8 cellular contexts compared by ENCODE assay signal in genomic region chr1:35557611-35558373, GRCh38. TPM values are rescaled to one million over a fixed set of nuclear protein-coding genes. Genes with fewer than 3 reads are reported as not detected.
DNase-seq lines count a peak whose midpoint lies in the region; ATAC-seq and TF ChIP-seq lines count a peak whose summit lies in the region.

TSS of gene NCDN (plus strand) at chr1:35557799. CDS start at chr1:35558191, 392 bp downstream.

- POLR2A ChIA-PET in activated naive CD8-positive, alpha-beta T cell treated with anti-CD3 and anti-CD28 coated beads, Interleukin-2, amount 10 ng/mL, durations not matched to agents 7 days and 5 days (lab: Charles Lee), result interaction anchor here (0.8 to 2.3 kb wide), 12 partner anchors 8 to 374 kb away, joined by 3 to 21 read pairs (median 5); partner anchors contain the start of gene CLSPN

- H3K27ac ChIP-seq in SU-DHL-6 (ENCODE audit: low read depth, low read length), result peak within 1 kb of the TSS; percentile 72
- H3K27ac ChIP-seq in ovary, result peak within 1 kb of the TSS; percentile 93 to 95
- H3K27ac ChIP-seq in tibial artery, result peak within 1 kb of the TSS; percentile 96 to 98

- TF ChIP-seq POLR2A in ovary (IDR thresholded peaks at IDR 0.05), result peak; percentile 13

- DNase-seq in GM10266 (ENCODE audit: extremely low spot score) (peak; percentile 97), NCI-H128 (lab: John Stamatoyannopoulos, UW; ENCODE audit: unreplicated experiment) (peak; percentile 95), head of caudate nucleus (peak; percentile 92 to 99 (median 96)), ovary (peak; percentile 95 to 97 (median 96)), tibial artery (peak; percentile 97 to 98)
- DNase-seq in activated naive CD8-positive, alpha-beta T cell treated with anti-CD3 and anti-CD28 coated beads, Interleukin-2, amount 10 ng/mL, durations not matched to agents 7 days and 5 days, result peak; percentile 94

- peak within 1 kb of the TSS; percentile 96 for H3K27ac Mint-ChIP-seq in activated naive CD8-positive, alpha-beta T cell treated with anti-CD3 and anti-CD28 coated beads, Interleukin-2, amount 10 ng/mL, durations not matched to agents 7 days and 5 days

- TF ChIP-seq CTCF in GM10266 (IDR thresholded peaks at IDR 0.05; ENCODE audit: control insufficient read depth, insufficient read depth, low read depth, missing control alignments), result no peak
- no peak for TF ChIP-seq CTCF in SU-DHL-6 (IDR thresholded peaks at IDR 0.05; ENCODE audit: insufficient read depth, low read length, poor library complexity, severe bottlenecking)
- TF ChIP-seq CTCF in ovary (IDR thresholded peaks at IDR 0.05), result peak in 1 of 3 donors; percentile 12
- TF ChIP-seq CTCF in tibial artery (IDR thresholded peaks at IDR 0.05), result no peak

- no peaks in the 10 kb centered on the region for H3K9me2 ChIP-seq in SU-DHL-6 (replicated peaks; ENCODE audit: insufficient read depth, low read length)

- H3K36me3 ChIP-seq in SU-DHL-6 (ENCODE audit: low read length) (no peaks in the 10 kb centered on the region), ovary (no peaks in the 10 kb centered on the region), tibial artery (peaks cover 2 to 21% (median 11%) of the 10 kb centered on the region in 3 donors)

- peak; percentile 87 for ATAC-seq in HG02642 (IDR thresholded peaks at IDR 0.05; ENCODE audit: poor library complexity, unreplicated experiment)
- ATAC-seq in activated naive CD8-positive, alpha-beta T cell treated with anti-CD3 and anti-CD28 coated beads, Interleukin-2, amount 10 ng/mL, durations not matched to agents 7 days and 5 days (ENCODE audit: low read depth), result peak; percentile 95

- no peaks in the 10 kb centered on the region for H3K9me3 Mint-ChIP-seq in activated naive CD8-positive, alpha-beta T cell treated with anti-CD3 and anti-CD28 coated beads, Interleukin-2, amount 10 ng/mL, durations not matched to agents 7 days and 5 days

- H3K4me1 ChIP-seq in ovary (ENCODE audit: insufficient read depth) (peaks cover 6% of the 10 kb centered on the region), tibial artery (peaks cover 3 to 66% (median 44%) of the 10 kb centered on the region in 4 donors)

- no peaks in the 10 kb centered on the region for H3K27me3 ChIP-seq in SU-DHL-6 (ENCODE audit: low read length)
- no peaks in the 10 kb centered on the region for H3K27me3 ChIP-seq in ovary
- H3K27me3 ChIP-seq in tibial artery, result no peaks in the 10 kb centered on the region

- intact Hi-C loops in head of caudate nucleus (cut with DNase I), result loop anchor here (5.0 kb wide), 1 partner anchor 365 kb away; the partner anchor contains the start of gene SFPQ
- intact Hi-C loops in ovary (cut with DNase I), result no loop called here
- intact Hi-C loops in tibial artery (cut with DNase I; ENCODE audit: low total_unique reads), result loop anchor here (5.0 kb wide), 2 partner anchors 80 to 365 kb away; partner anchors contain the start of gene SFPQ

- H3K4me3 Mint-ChIP-seq in activated naive CD8-positive, alpha-beta T cell treated with anti-CD3 and anti-CD28 coated beads, Interleukin-2, amount 10 ng/mL, durations not matched to agents 7 days and 5 days, result peak within 1 kb of the TSS; percentile 92

- H3K36me3 Mint-ChIP-seq in activated naive CD8-positive, alpha-beta T cell treated with anti-CD3 and anti-CD28 coated beads, Interleukin-2, amount 10 ng/mL, durations not matched to agents 7 days and 5 days, result peaks cover 10% of the 10 kb centered on the region

- no peaks in the 10 kb centered on the region for H3K9me3 ChIP-seq in SU-DHL-6 (ENCODE audit: insufficient read depth, low read length)
- no peaks in the 10 kb centered on the region for H3K9me3 ChIP-seq in ovary
- no peaks in the 10 kb centered on the region for H3K9me3 ChIP-seq in tibial artery

- peaks cover 29% of the 10 kb centered on the region for H3K79me2 ChIP-seq in SU-DHL-6 (ENCODE audit: insufficient read depth, low read length)

- H3F3A ChIP-seq in SU-DHL-6 (ENCODE audit: insufficient read depth), result peaks cover 12% of the 10 kb centered on the region; the same call in 1 of the 2 replicates

- no peaks in the 10 kb centered on the region for H3K27me3 Mint-ChIP-seq in activated naive CD8-positive, alpha-beta T cell treated with anti-CD3 and anti-CD28 coated beads, Interleukin-2, amount 10 ng/mL, durations not matched to agents 7 days and 5 days

- peak within 1 kb of the TSS; percentile 79 for H3K9ac ChIP-seq in SU-DHL-6 (ENCODE audit: low read length)

- H3K4me1 Mint-ChIP-seq in activated naive CD8-positive, alpha-beta T cell treated with anti-CD3 and anti-CD28 coated beads, Interleukin-2, amount 10 ng/mL, durations not matched to agents 7 days and 5 days, result peaks cover 35% of the 10 kb centered on the region

- peak within 1 kb of the TSS; percentile 66 for H3K4me2 ChIP-seq in SU-DHL-6 (ENCODE audit: low read depth, low read length, poor library complexity, severe bottlenecking)

- WGBS in ovary, 3 donors, result 0 to 1% (median 0%) methylated on average over 53 to 58 of the region's 58 CpGs

- H3K4me3 ChIP-seq in SU-DHL-6 (ENCODE audit: insufficient read depth, low read length, poor library complexity, severe bottlenecking), result peak within 1 kb of the TSS; percentile 86
- peak within 1 kb of the TSS; percentile 98 for H3K4me3 ChIP-seq in ovary
- H3K4me3 ChIP-seq in tibial artery, result peak within 1 kb of the TSS; percentile 86 to 98

- H2AFZ ChIP-seq in SU-DHL-6 (ENCODE audit: low read depth, low read length, severe bottlenecking), result peak within 1 kb of the TSS; percentile 78

- H4K20me1 ChIP-seq in SU-DHL-6 (ENCODE audit: low read depth, low read length), result no peaks in the 10 kb centered on the region

- no peak for TF ChIP-seq EP300 in ovary (IDR thresholded peaks at IDR 0.05)

RNA-seq across cellular contexts. Expression of gene NCDN, which starts in this region (rescaled TPM):
- 10 to 100 TPM; 21.5 to 23.2 TPM for total RNA-seq in activated naive CD8-positive, alpha-beta T cell treated with anti-CD3 and anti-CD28 coated beads, Interleukin-2, amount 10 ng/mL, durations not matched to agents 7 days and 5 days
- total RNA-seq in ovary, result 10 to 100 TPM; 15.4 to 36.2 (median 28.2) TPM
- polyA plus RNA-seq in ovary, result 10 to 100 TPM in 1 of 2 donors, 1 to 10 TPM in 1; 5.9 to 13.6 TPM

Comparison
In these comparisons a context has a peak if more than half of its experiments do, and no peak if none do; other contexts are left out.
1. Peak in every context shown above with its lines: DNase-seq, ATAC-seq, H3K4me3 ChIP-seq and H3K27ac ChIP-seq.
2. intact Hi-C loops: an anchor here in head of caudate nucleus (5.0 kb wide) and tibial artery (5.0 kb wide); none called in ovary.